Comparison of ENCODE assay signal across 27 cellular contexts in the genomic region with DNA sequence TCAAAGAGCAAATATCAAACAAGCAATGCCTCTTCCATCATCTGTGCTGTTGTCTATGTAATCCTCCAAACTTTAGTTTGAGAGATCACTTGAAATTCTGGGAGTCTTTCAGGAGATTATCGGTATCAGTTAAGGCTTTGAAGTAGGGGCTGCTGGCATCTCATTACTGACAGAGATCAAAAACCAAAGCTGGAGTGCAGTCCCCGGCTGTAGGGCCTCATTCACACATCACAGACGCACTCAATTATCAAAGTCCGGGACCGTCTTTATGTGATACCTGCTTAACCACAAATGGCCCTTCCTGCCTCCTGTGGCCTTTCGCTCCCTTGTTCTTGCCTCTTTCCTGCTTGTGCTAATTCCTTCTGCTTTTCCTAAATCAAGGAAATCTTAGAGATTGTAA.
A peak's percentile ranks its signal among the peaks of the same experiment; 100 is the strongest.
DNase-seq lines count a peak whose midpoint lies in the region; ATAC-seq and TF ChIP-seq lines count a peak whose summit lies in the region.
"Had no signal": no experiment of that assay in that cellular context is flagged by ENCODE, and none has a peak within 500 bp of the region (broad histone marks: within the 10 kb centered on the region; RNA-seq: fewer than 3 reads in every experiment).

No MANE protein-coding gene starts in this region.

- peak overlapping the region; percentile 52; the same call in 1 of the 2 replicates for H2AFZ ChIP-seq in GM23338

- WGBS in endodermal cell (ENCODE audit: insufficient coverage in 1 of 2, insufficient read length in 1 of 2), 2 experiments: 65 to 71% methylated on average over 6 of the region's 6 CpGs
- WGBS in body of pancreas, 2 donors: 79 to 87% methylated on average over 6 of the region's 6 CpGs

- H3K27me3 Mint-ChIP-seq in GM23338 (ENCODE audit: insufficient read depth, low read depth, poor library complexity) (no peaks in the 10 kb centered on the region), endodermal cell (ENCODE audit: insufficient read depth) (no peaks in the 10 kb centered on the region), nephron progenitor cell (ENCODE audit: low read depth, poor library complexity) (peaks cover 4% of the 10 kb centered on the region), chondrocyte (ENCODE audit: low read depth) (no peaks in the 10 kb centered on the region)

- H3K9me3 ChIP-seq in endodermal cell (ENCODE audit: control insufficient read depth, low read length) (peaks cover 8% of the 10 kb centered on the region), body of pancreas (no peaks in the 10 kb centered on the region)
- H3K9me3 ChIP-seq: BLaER1 treated with 17β-estradiol and CSF1 and Interleukin-3, amounts not matched to agents 10 nM and 100 nM had no signal

- H3K4me3 ChIP-seq in GM23338 (no peak overlapping the region), endodermal cell (ENCODE audit: low read length) (no peak overlapping the region), body of pancreas (no peak overlapping the region)
- H3K4me3 ChIP-seq: BLaER1 treated with 17β-estradiol and CSF1 and Interleukin-3, amounts not matched to agents 10 nM and 100 nM; GM12878; MG63; SK-N-MC had no signal

- DNase-seq in GM23338 (ENCODE audit: low spot score) (no peak), endodermal cell (peak; percentile 56), nephron progenitor cell (no peak), NCI-H2171 treated with DMSO at 0.1 percent for 48 hours (lab: John Stamatoyannopoulos, UW) (no peak), body of pancreas (no peak), chondrocyte (ENCODE audit: low spot score) (no peak)
- DNase-seq: AML-193; CD4-positive, alpha-beta memory T cell; COR-L47; GDM1; KG1; MG63; NCI-H1105 treated with DMSO at 0.1 percent for 48 hours; NCI-H146; NCI-H1930; NCI-H2107; NCI-H446; NCI-H524 treated with DMSO at 0.1 percent for 48 hours; NCI-H774; SHP77 treated with DMSO at 0.1 percent for 48 hours had no signal

- no peaks in the 10 kb centered on the region for H3K79me2 ChIP-seq in GM23338 (replicated peaks; ENCODE audit: insufficient read depth)

- intact Hi-C loops in body of pancreas (cut with DNase I): no loop called here

- H3K9me3 Mint-ChIP-seq in GM23338: peaks cover under 1% of the 10 kb centered on the region; the same call in 2 of the 3 replicates
- H3K9me3 Mint-ChIP-seq in endodermal cell: peaks cover under 1% of the 10 kb centered on the region
- H3K9me3 Mint-ChIP-seq in nephron progenitor cell: peaks cover 4% of the 10 kb centered on the region
- H3K9me3 Mint-ChIP-seq in chondrocyte (ENCODE audit: low read depth): no peaks in the 10 kb centered on the region

- H3K36me3 ChIP-seq in GM23338 (ENCODE audit: insufficient read depth): no peaks in the 10 kb centered on the region
- no peaks in the 10 kb centered on the region for H3K36me3 ChIP-seq in endodermal cell (ENCODE audit: control insufficient read depth, insufficient read depth, low read length)
- H3K36me3 ChIP-seq in body of pancreas (replicated peaks in 1 of 2; ENCODE audit: insufficient read depth in 1 of 2, low read depth in 2 of 2): no peaks in the 10 kb centered on the region
- H3K36me3 ChIP-seq: BLaER1 treated with 17β-estradiol and CSF1 and Interleukin-3, amounts not matched to agents 10 nM and 100 nM; MG63 had no signal

- H3K4me2 ChIP-seq in GM23338: no peak overlapping the region
- H3K4me2 ChIP-seq: BLaER1 treated with 17β-estradiol and CSF1 and Interleukin-3, amounts not matched to agents 10 nM and 100 nM had no signal

- H4K20me1 ChIP-seq in GM23338 (replicated peaks; ENCODE audit: insufficient read depth): no peaks in the 10 kb centered on the region
- H4K20me1 ChIP-seq: BLaER1 treated with 17β-estradiol and CSF1 and Interleukin-3, amounts not matched to agents 10 nM and 100 nM had no signal

- H3K4me1 ChIP-seq in GM23338 (ENCODE audit: insufficient read depth) (peaks cover 5% of the 10 kb centered on the region; the same call in 1 of the 2 replicates), endodermal cell (ENCODE audit: control insufficient read depth, insufficient read depth, low read length) (peaks cover 25% of the 10 kb centered on the region), body of pancreas (peaks cover 7% of the 10 kb centered on the region)
- H3K4me1 ChIP-seq: BLaER1 treated with 17β-estradiol and CSF1 and Interleukin-3, amounts not matched to agents 10 nM and 100 nM had no signal

- no peak overlapping the region for H3K27ac Mint-ChIP-seq in GM23338
- peak overlapping the region; percentile 65 for H3K27ac Mint-ChIP-seq in endodermal cell
- peak overlapping the region; percentile 61 for H3K27ac Mint-ChIP-seq in nephron progenitor cell
- no peak overlapping the region for H3K27ac Mint-ChIP-seq in chondrocyte (ENCODE audit: unreplicated experiment)
- H3K27ac Mint-ChIP-seq: CD4-positive, alpha-beta memory T cell had no signal

- no peak overlapping the region for H3K4me3 Mint-ChIP-seq in GM23338
- no peak overlapping the region for H3K4me3 Mint-ChIP-seq in endodermal cell
- H3K4me3 Mint-ChIP-seq in nephron progenitor cell: peak overlapping the region; percentile 41
- H3K4me3 Mint-ChIP-seq in chondrocyte (ENCODE audit: unreplicated experiment): no peak overlapping the region
- H3K4me3 Mint-ChIP-seq: CD4-positive, alpha-beta memory T cell had no signal

- H3K27me3 ChIP-seq in GM23338 (ENCODE audit: insufficient read depth) (no peaks in the 10 kb centered on the region), endodermal cell (ENCODE audit: control insufficient read depth, insufficient read depth, low read length, poor library complexity, severe bottlenecking) (no peaks in the 10 kb centered on the region), body of pancreas (no peaks in the 10 kb centered on the region)
- H3K27me3 ChIP-seq: BLaER1 treated with 17β-estradiol and CSF1 and Interleukin-3, amounts not matched to agents 10 nM and 100 nM; MG63 had no signal

- H3K36me3 Mint-ChIP-seq in GM23338 (ENCODE audit: low read depth) (peaks cover under 1% of the 10 kb centered on the region; the same call in 1 of the 3 replicates), endodermal cell (ENCODE audit: low read depth) (no peaks in the 10 kb centered on the region), nephron progenitor cell (ENCODE audit: low read depth) (no peaks in the 10 kb centered on the region), chondrocyte (ENCODE audit: low read depth) (no peaks in the 10 kb centered on the region)
- H3K36me3 Mint-ChIP-seq: CD4-positive, alpha-beta memory T cell had no signal

- ATAC-seq in GM23338 (no peak), GM21737 (IDR thresholded peaks at IDR 0.05; ENCODE audit: unreplicated experiment) (no peak), body of pancreas (no peak)
- ATAC-seq: GM12878, Panc1 had no signal

- peak overlapping the region; percentile 99; the same call in 1 of the 2 replicates for H3K27ac ChIP-seq in C4-2B
- no peak overlapping the region for H3K27ac ChIP-seq in GM23338 (ENCODE audit: low read depth)
- H3K27ac ChIP-seq in endodermal cell (ENCODE audit: low read depth, low read length): no peak overlapping the region
- H3K27ac ChIP-seq in body of pancreas: no peak overlapping the region
- H3K27ac ChIP-seq: BLaER1 treated with 17β-estradiol and CSF1 and Interleukin-3, amounts not matched to agents 10 nM and 100 nM; RWPE1; SK-N-MC had no signal

- TF ChIP-seq CTCF in C4-2B (conservative IDR thresholded peaks at IDR 0.05) (no peak), GM23338 (conservative IDR thresholded peaks at IDR 0.05; ENCODE audit: low read depth in 2 of 2) (no peak), endodermal cell (conservative IDR thresholded peaks at IDR 0.05) (no peak), nephron progenitor cell (IDR thresholded peaks at IDR 0.05) (no peak), body of pancreas (IDR thresholded peaks at IDR 0.05) (no peak), chondrocyte (IDR thresholded peaks at IDR 0.05) (no peak)

- H3K9ac ChIP-seq in endodermal cell (ENCODE audit: extremely low read depth, low read length, poor library complexity, severe bottlenecking): no peak overlapping the region
- H3K9ac ChIP-seq: BLaER1 treated with 17β-estradiol and CSF1 and Interleukin-3, amounts not matched to agents 10 nM and 100 nM had no signal

- no peaks in the 10 kb centered on the region for H3F3A ChIP-seq in GM23338 (replicated peaks; ENCODE audit: low read depth)

- peaks cover 13% of the 10 kb centered on the region; the same call in 1 of the 2 replicates for H3K9me2 ChIP-seq in GM23338 (ENCODE audit: insufficient read depth)

- H3K4me1 Mint-ChIP-seq in GM23338 (peaks cover 10% of the 10 kb centered on the region; the same call in 2 of the 3 replicates), endodermal cell (peaks cover 50% of the 10 kb centered on the region), nephron progenitor cell (peaks cover 77% of the 10 kb centered on the region), chondrocyte (ENCODE audit: low read depth) (peaks cover 26% of the 10 kb centered on the region)

- no peak for TF ChIP-seq POLR2A in body of pancreas (IDR thresholded peaks at IDR 0.05)

TF ChIP-seq in GM23338, 12 proteins besides CTCF, POLR2A, EP300 and RAD21 (continues in another document):
- TF ChIP-seq JUNB (IDR thresholded peaks at IDR 0.05; ENCODE audit: unreplicated experiment) (no peak), CREB1 (CRISPR knock-in tag; IDR thresholded peaks at IDR 0.05; ENCODE audit: low read depth) (no peak)
- TF ChIP-seq, protein P1, sequence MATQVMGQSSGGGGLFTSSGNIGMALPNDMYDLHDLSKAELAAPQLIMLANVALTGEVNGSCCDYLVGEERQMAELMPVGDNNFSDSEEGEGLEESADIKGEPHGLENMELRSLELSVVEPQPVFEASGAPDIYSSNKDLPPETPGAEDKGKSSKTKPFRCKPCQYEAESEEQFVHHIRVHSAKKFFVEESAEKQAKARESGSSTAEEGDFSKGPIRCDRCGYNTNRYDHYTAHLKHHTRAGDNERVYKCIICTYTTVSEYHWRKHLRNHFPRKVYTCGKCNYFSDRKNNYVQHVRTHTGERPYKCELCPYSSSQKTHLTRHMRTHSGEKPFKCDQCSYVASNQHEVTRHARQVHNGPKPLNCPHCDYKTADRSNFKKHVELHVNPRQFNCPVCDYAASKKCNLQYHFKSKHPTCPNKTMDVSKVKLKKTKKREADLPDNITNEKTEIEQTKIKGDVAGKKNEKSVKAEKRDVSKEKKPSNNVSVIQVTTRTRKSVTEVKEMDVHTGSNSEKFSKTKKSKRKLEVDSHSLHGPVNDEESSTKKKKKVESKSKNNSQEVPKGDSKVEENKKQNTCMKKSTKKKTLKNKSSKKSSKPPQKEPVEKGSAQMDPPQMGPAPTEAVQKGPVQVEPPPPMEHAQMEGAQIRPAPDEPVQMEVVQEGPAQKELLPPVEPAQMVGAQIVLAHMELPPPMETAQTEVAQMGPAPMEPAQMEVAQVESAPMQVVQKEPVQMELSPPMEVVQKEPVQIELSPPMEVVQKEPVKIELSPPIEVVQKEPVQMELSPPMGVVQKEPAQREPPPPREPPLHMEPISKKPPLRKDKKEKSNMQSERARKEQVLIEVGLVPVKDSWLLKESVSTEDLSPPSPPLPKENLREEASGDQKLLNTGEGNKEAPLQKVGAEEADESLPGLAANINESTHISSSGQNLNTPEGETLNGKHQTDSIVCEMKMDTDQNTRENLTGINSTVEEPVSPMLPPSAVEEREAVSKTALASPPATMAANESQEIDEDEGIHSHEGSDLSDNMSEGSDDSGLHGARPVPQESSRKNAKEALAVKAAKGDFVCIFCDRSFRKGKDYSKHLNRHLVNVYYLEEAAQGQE (IDR thresholded peaks at IDR 0.05; ENCODE audit: unreplicated experiment): no peak

Comparison
In these comparisons a context has a peak if more than half of its experiments do, and no peak if none do; other contexts are left out.
1. H3K27ac Mint-ChIP-seq: peak in endodermal cell (single experiment) and nephron progenitor cell (single experiment); none in GM23338 (single experiment) and chondrocyte (single experiment).